In the genomic region with DNA sequence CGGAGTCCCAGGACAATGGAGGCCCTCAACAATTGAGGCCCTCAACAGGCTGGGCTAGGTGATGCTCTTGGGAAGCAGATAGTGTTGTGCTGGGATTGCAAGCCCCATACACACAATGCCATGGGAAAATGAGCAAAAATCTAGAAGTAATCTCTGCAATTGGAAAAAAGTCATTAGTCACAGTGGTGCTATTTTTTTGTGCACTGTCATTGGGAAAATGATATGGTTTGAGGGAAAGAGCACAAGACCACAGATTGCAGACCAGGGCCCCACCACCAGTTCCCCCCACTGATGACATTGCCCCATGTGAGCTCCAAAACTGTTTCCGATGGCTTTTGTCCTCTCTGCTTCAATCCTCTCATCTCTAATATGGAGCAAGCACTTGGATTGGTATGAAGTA, we compare ENCODE assay signal across 12 cellular contexts. TPM values are rescaled to one million over a fixed set of nuclear protein-coding genes. Genes with fewer than 3 reads are reported as not detected.
DNase-seq lines count a peak whose midpoint lies in the region; ATAC-seq and TF ChIP-seq lines count a peak whose summit lies in the region.
"Had no signal": no experiment of that assay in that cellular context is flagged by ENCODE, and none has a peak within 500 bp of the region (broad histone marks: within the 10 kb centered on the region; RNA-seq: fewer than 3 reads in every experiment).

No MANE protein-coding gene starts in this region.

- peaks cover 58% of the 10 kb centered on the region for H3K4me1 Mint-ChIP-seq in activated CD4-positive, alpha-beta T cell treated with anti-CD3 and anti-CD28 coated beads, Interleukin-2, amount 10 ng/mL, durations not matched to agents 7 days and 5 days
- H3K4me1 Mint-ChIP-seq in T-helper 17 cell (peaks cover 46% of the 10 kb centered on the region), endothelial cell (ENCODE audit: unreplicated experiment) (peaks cover 8% of the 10 kb centered on the region), MCF 10A (ENCODE audit: insufficient read depth, unreplicated experiment) (peaks cover 20% of the 10 kb centered on the region)

- H3F3A ChIP-seq in smooth muscle cell (ENCODE audit: low read depth): peaks cover 16% of the 10 kb centered on the region

- H3K9ac ChIP-seq in stomach smooth muscle (ENCODE audit: low read length in 2 of 2) (no peak overlapping the region), smooth muscle cell (ENCODE audit: low read depth) (no peak overlapping the region)

- H3K27ac Mint-ChIP-seq in activated CD4-positive, alpha-beta T cell treated with anti-CD3 and anti-CD28 coated beads, Interleukin-2, amount 10 ng/mL, durations not matched to agents 7 days and 5 days: peak overlapping the region; percentile 84
- peak overlapping the region; percentile 92 for H3K27ac Mint-ChIP-seq in T-helper 17 cell
- H3K27ac Mint-ChIP-seq in endothelial cell (ENCODE audit: unreplicated experiment): no peak overlapping the region
- H3K27ac Mint-ChIP-seq in MCF 10A (ENCODE audit: low read depth, unreplicated experiment): no peak overlapping the region

- no peaks in the 10 kb centered on the region for H4K20me1 ChIP-seq in smooth muscle cell (ENCODE audit: low read depth)

- H3K27me3 Mint-ChIP-seq in activated CD4-positive, alpha-beta T cell treated with anti-CD3 and anti-CD28 coated beads, Interleukin-2, amount 10 ng/mL, durations not matched to agents 7 days and 5 days: peaks cover 4% of the 10 kb centered on the region
- H3K27me3 Mint-ChIP-seq in T-helper 17 cell (no peaks in the 10 kb centered on the region), endothelial cell (ENCODE audit: unreplicated experiment) (peaks cover 6% of the 10 kb centered on the region), MCF 10A (ENCODE audit: insufficient read depth, unreplicated experiment) (no peaks in the 10 kb centered on the region)

- 95% methylated on average over 2 of the region's 2 CpGs for WGBS in smooth muscle cell (ENCODE audit: low lambda C conversion rate)

- no peak overlapping the region for H3K4me2 ChIP-seq in smooth muscle cell

- H3K27me3 ChIP-seq in stomach smooth muscle (ENCODE audit: control insufficient read depth in 1 of 2, insufficient read depth in 2 of 2, low read length in 2 of 2) (no peaks in the 10 kb centered on the region), smooth muscle cell (ENCODE audit: low read depth) (no peaks in the 10 kb centered on the region)

- ATAC-seq in T-helper 17 cell: no peak

- H2AFZ ChIP-seq in smooth muscle cell (ENCODE audit: low read depth): no peak overlapping the region

- POLR2A ChIA-PET in activated CD4-positive, alpha-beta T cell treated with anti-CD3 and anti-CD28 coated beads, Interleukin-2, amount 10 ng/mL, durations not matched to agents 7 days and 5 days (lab: Charles Lee): no interaction called here
- POLR2A ChIA-PET in MCF 10A (lab: Yijun Ruan, JAX): interaction anchor here (0.6 to 1.5 kb wide), 3 partner anchors 23 to 58 kb away, joined by 3 to 6 read pairs (median 5); no protein-coding TSS in a partner anchor

- H3K9me3 Mint-ChIP-seq in activated CD4-positive, alpha-beta T cell treated with anti-CD3 and anti-CD28 coated beads, Interleukin-2, amount 10 ng/mL, durations not matched to agents 7 days and 5 days: no peaks in the 10 kb centered on the region
- H3K9me3 Mint-ChIP-seq in endothelial cell (ENCODE audit: unreplicated experiment) (no peaks in the 10 kb centered on the region), MCF 10A (ENCODE audit: unreplicated experiment) (no peaks in the 10 kb centered on the region)

- H3K4me3 Mint-ChIP-seq in activated CD4-positive, alpha-beta T cell treated with anti-CD3 and anti-CD28 coated beads, Interleukin-2, amount 10 ng/mL, durations not matched to agents 7 days and 5 days: peak overlapping the region; percentile 70
- H3K4me3 Mint-ChIP-seq in T-helper 17 cell (peak overlapping the region; percentile 91), endothelial cell (ENCODE audit: unreplicated experiment) (peak overlapping the region; percentile 34), MCF 10A (ENCODE audit: unreplicated experiment) (no peak overlapping the region)

- DNase-seq in activated CD4-positive, alpha-beta T cell treated with anti-CD3 and anti-CD28 coated beads, Interleukin-2, amount 10 ng/mL, durations not matched to agents 7 days and 5 days: no peak
- no peak for DNase-seq in activated CD4-positive, alpha-beta T cell treated with anti-CD3 and anti-CD28 coated beads, Interleukin-2, amount 50 U/mL, for 1 hour
- DNase-seq in T-helper 17 cell: no peak
- DNase-seq in endothelial cell (ENCODE audit: low spot score): no peak
- DNase-seq in smooth muscle cell (lab: John Stamatoyannopoulos, UW; ENCODE audit: unreplicated experiment): no peak
- DNase-seq in MCF 10A (ENCODE audit: unreplicated experiment): no peak
- no peak for DNase-seq in HPDE6-E6E7 (ENCODE audit: extremely low spot score)
- DNase-seq: activated CD4-positive, alpha-beta T cell treated with anti-CD3 and anti-CD28 coated beads for 4 hours; aorta; EL; NCI-H2029 had no signal

- H3K4me3 ChIP-seq in stomach smooth muscle (ENCODE audit: low read length in 2 of 2) (peak overlapping the region in 1 of 2 donors; percentile 77), smooth muscle cell (no peak overlapping the region)

- intact Hi-C loops in MCF 10A (cut with micrococcal nuclease): no loop called here

- peaks cover 20% of the 10 kb centered on the region for H3K79me2 ChIP-seq in smooth muscle cell (ENCODE audit: low read depth)

- no TSS peak for BruUV-seq in MCF 10A (replicated peaks; lab: Mats Ljungman, UMichigan)

- H3K27ac ChIP-seq in stomach smooth muscle (ENCODE audit: low read length) (peak overlapping the region; percentile 76), smooth muscle cell (ENCODE audit: low read depth) (no peak overlapping the region)

- H3K36me3 ChIP-seq in stomach smooth muscle (ENCODE audit: control insufficient read depth in 2 of 2, insufficient read depth in 2 of 2, low read length in 2 of 2) (peaks cover 5 to 9% of the 10 kb centered on the region in 2 donors), smooth muscle cell (ENCODE audit: low read depth) (no peaks in the 10 kb centered on the region)

- H3K4me1 ChIP-seq in stomach smooth muscle (ENCODE audit: control insufficient read depth, insufficient read depth, low read length): peaks cover 25% of the 10 kb centered on the region
- peaks cover 4% of the 10 kb centered on the region for H3K4me1 ChIP-seq in smooth muscle cell (ENCODE audit: low read depth)

- peaks cover 36% of the 10 kb centered on the region for H3K36me3 Mint-ChIP-seq in activated CD4-positive, alpha-beta T cell treated with anti-CD3 and anti-CD28 coated beads, Interleukin-2, amount 10 ng/mL, durations not matched to agents 7 days and 5 days (ENCODE audit: low read depth)
- H3K36me3 Mint-ChIP-seq in T-helper 17 cell (ENCODE audit: low read depth): peaks cover 3% of the 10 kb centered on the region
- peaks cover 14% of the 10 kb centered on the region for H3K36me3 Mint-ChIP-seq in endothelial cell (ENCODE audit: low read depth, unreplicated experiment)
- no peaks in the 10 kb centered on the region for H3K36me3 Mint-ChIP-seq in MCF 10A (ENCODE audit: insufficient read depth, unreplicated experiment)

- CTCF ChIA-PET in activated CD4-positive, alpha-beta T cell treated with anti-CD3 and anti-CD28 coated beads, Interleukin-2, amount 10 ng/mL, durations not matched to agents 7 days and 5 days (lab: Charles Lee): interaction anchor here (1.4 to 1.9 kb wide), 2 partner anchors 8 to 19 kb away, joined by 3 to 4 read pairs; no protein-coding TSS in a partner anchor
- CTCF ChIA-PET in MCF 10A (lab: Yijun Ruan, JAX): no interaction called here

- H3K9me3 ChIP-seq in T-helper 17 cell (ENCODE audit: control insufficient read depth, low read length, poor library complexity, severe bottlenecking) (no peaks in the 10 kb centered on the region), stomach smooth muscle (ENCODE audit: control insufficient read depth in 2 of 2, low read length in 2 of 2) (no peaks in the 10 kb centered on the region), smooth muscle cell (replicated peaks; ENCODE audit: low read depth) (no peaks in the 10 kb centered on the region)

- no peak for TF ChIP-seq CTCF in endothelial cell (IDR thresholded peaks at IDR 0.05; ENCODE audit: unreplicated experiment)
- no peak for TF ChIP-seq CTCF in smooth muscle cell (IDR thresholded peaks at IDR 0.05; ENCODE audit: borderline replicate concordance, insufficient read depth, poor library complexity, severe bottlenecking)
- TF ChIP-seq CTCF in MCF 10A (IDR thresholded peaks at IDR 0.05; ENCODE audit: unreplicated experiment): no peak

RNA-seq across cellular contexts. Expression of gene KCTD7, which starts 1.8 kb away (rescaled TPM):
- 10 to 100 TPM; 40.0 to 41.3 TPM for total RNA-seq in activated CD4-positive, alpha-beta T cell treated with anti-CD3 and anti-CD28 coated beads, Interleukin-2, amount 10 ng/mL, durations not matched to agents 7 days and 5 days
- total RNA-seq in T-helper 17 cell (10 to 100 TPM; 27.0 to 32.2 TPM), endothelial cell (ENCODE audit: unreplicated experiment) (14.6 TPM), smooth muscle cell (6.3 and 8.1 TPM in 2 replicates), MCF 10A (2022) (3.7 and 5.5 TPM in 2 replicates)
- 3.9 and 4.8 TPM in 2 replicates for polyA plus RNA-seq in smooth muscle cell

Comparison
In these comparisons a context has a peak if more than half of its experiments do, and no peak if none do; other contexts are left out.
1. H3K27ac Mint-ChIP-seq: peak in activated CD4-positive, alpha-beta T cell treated with anti-CD3 and anti-CD28 coated beads, Interleukin-2, amount 10 ng/mL, durations not matched to agents 7 days and 5 days (single experiment) and T-helper 17 cell (single experiment); none in endothelial cell (single experiment) and MCF 10A (single experiment).